19 cellular contexts compared by ENCODE assay signal in genomic region chr5:112119969-112120368, GRCh38.
"Had no signal": no experiment of that assay in that cellular context is flagged by ENCODE, and none has a peak within 500 bp of the region (broad histone marks: within the 10 kb centered on the region; RNA-seq: fewer than 3 reads in every experiment).

No MANE protein-coding gene starts in this region.

- DNase-seq: activated CD4-positive, alpha-beta memory T cell treated with anti-CD3 and anti-CD28 coated beads, Interleukin-2, amount 10 ng/mL, durations not matched to agents 7 days and 5 days; activated CD8-positive, alpha-beta memory T cell treated with anti-CD3 and anti-CD28 coated beads, Interleukin-2, amount 50 U/mL, for 48 hours; activated naive CD4-positive, alpha-beta T cell treated with anti-CD3 and anti-CD28 coated beads for 36 hours; esophagus squamous epithelium; foreskin fibroblast; glutamatergic neuron; left colon; natural killer cell; nucleus accumbens; stimulated activated naive CD4-positive, alpha-beta T cell; substantia nigra; T-helper 9 cell; transverse colon had no signal

- H3K4me3 ChIP-seq: cardiac muscle cell, esophagus squamous epithelium, lung, right atrium auricular region, smooth muscle cell, transverse colon had no signal

- H3K4me3 Mint-ChIP-seq: activated CD4-positive, alpha-beta memory T cell treated with anti-CD3 and anti-CD28 coated beads, Interleukin-2, amount 10 ng/mL, durations not matched to agents 7 days and 5 days; activated naive CD4-positive, alpha-beta T cell treated with anti-CD3 and anti-CD28 coated beads for 36 hours; activated T-helper 1 cell treated with anti-CD3 and anti-CD28 coated beads, Interleukin-12 subunit alpha, Interleukin-12 subunit beta, Interleukin-2, Interleukin-4 antibody, amounts not matched to agents 30 ng/mL and 10 ng/mL and 1 ng/mL, durations not matched to agents 14 hours and 24 hours and 36 hours; natural killer cell had no signal

- ATAC-seq: left colon, natural killer cell had no signal

- H3K4me1 ChIP-seq: right atrium auricular region, transverse colon had no signal

- H3K4me2 ChIP-seq: smooth muscle cell had no signal

- H3K27me3 ChIP-seq: cardiac muscle cell, esophagus squamous epithelium, right atrium auricular region, transverse colon had no signal

- H3K4me1 Mint-ChIP-seq: activated CD4-positive, alpha-beta memory T cell treated with anti-CD3 and anti-CD28 coated beads, Interleukin-2, amount 10 ng/mL, durations not matched to agents 7 days and 5 days; natural killer cell had no signal

- H3K9me3 Mint-ChIP-seq: activated CD4-positive, alpha-beta memory T cell treated with anti-CD3 and anti-CD28 coated beads, Interleukin-2, amount 10 ng/mL, durations not matched to agents 7 days and 5 days; activated T-helper 1 cell treated with anti-CD3 and anti-CD28 coated beads, Interleukin-12 subunit alpha, Interleukin-12 subunit beta, Interleukin-2, Interleukin-4 antibody, amounts not matched to agents 30 ng/mL and 10 ng/mL and 1 ng/mL, durations not matched to agents 14 hours and 24 hours and 36 hours had no signal

- H3K36me3 ChIP-seq: cardiac muscle cell, esophagus squamous epithelium, right atrium auricular region, transverse colon had no signal

- H3K36me3 Mint-ChIP-seq: natural killer cell had no signal

- H3K9me3 ChIP-seq: esophagus squamous epithelium, transverse colon had no signal

- H3K27ac Mint-ChIP-seq: activated CD4-positive, alpha-beta memory T cell treated with anti-CD3 and anti-CD28 coated beads, Interleukin-2, amount 10 ng/mL, durations not matched to agents 7 days and 5 days; activated naive CD4-positive, alpha-beta T cell treated with anti-CD3 and anti-CD28 coated beads for 36 hours; activated T-helper 1 cell treated with anti-CD3 and anti-CD28 coated beads, Interleukin-12 subunit alpha, Interleukin-12 subunit beta, Interleukin-2, Interleukin-4 antibody, amounts not matched to agents 30 ng/mL and 10 ng/mL and 1 ng/mL, durations not matched to agents 14 hours and 24 hours and 36 hours; natural killer cell had no signal

- H3K27ac ChIP-seq: cardiac muscle cell, esophagus squamous epithelium, right atrium auricular region, transverse colon, VCaP had no signal
